In the genomic region with DNA sequence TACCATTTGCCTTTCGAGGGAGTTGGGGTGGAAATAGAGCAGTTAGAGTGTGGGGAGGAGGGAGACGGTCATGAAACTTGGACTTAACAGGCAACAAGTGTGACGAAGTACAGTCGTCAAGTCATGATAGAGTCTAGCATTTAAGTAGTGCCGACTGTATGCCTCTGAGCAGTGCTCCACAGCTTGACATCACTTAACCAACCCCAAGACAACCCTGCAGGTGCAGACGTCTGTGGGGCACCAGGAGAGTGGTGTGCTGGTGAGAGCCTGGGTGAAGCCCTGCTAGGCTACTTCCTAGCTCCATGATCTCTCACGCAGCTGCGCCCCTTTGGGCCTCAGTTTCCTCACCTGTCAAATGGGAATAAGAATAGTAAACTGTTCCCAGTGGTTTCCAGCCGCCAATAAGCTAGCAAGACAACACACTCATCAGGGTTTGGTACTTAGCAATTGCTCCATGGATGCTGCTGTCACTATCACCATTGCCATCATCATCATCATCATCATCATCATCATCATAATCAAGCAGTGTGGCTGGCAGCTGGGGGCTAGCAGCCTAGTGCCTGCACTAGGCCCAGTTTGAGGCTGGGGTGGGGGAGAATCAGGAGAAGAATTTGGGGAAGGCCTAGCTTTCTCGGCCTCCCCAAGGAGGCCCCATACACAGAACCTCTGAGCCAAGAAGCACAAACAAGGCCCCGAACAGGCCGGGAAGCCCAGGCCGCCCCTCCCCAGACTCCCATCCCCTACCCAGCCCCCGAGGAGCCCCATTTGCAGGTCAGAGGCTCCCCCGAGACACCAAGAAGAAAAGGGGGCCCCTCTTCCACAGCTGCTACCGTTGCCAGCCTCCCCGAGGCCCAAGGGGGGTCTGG, we compare ENCODE assay signal across 12 cellular contexts. TPM values are rescaled to one million over a fixed set of nuclear protein-coding genes. Genes with fewer than 3 reads are reported as not detected.
DNase-seq lines count a peak whose midpoint lies in the region; TF ChIP-seq lines count a peak whose summit lies in the region.
"Had no signal": no experiment of that assay in that cellular context is flagged by ENCODE, and none has a peak within 500 bp of the region (broad histone marks: within the 10 kb centered on the region; RNA-seq: fewer than 3 reads in every experiment).

No MANE protein-coding gene starts in this region.

- H3K4me3 ChIP-seq in esophagus muscularis mucosa: no peak overlapping the region
- no peak overlapping the region for H3K4me3 ChIP-seq in neuronal stem cell (ENCODE audit: low read length in 2 of 2)
- no peak overlapping the region for H3K4me3 ChIP-seq in tibial artery

- H3K4ac ChIP-seq in neuronal stem cell (ENCODE audit: low read length): no peak overlapping the region

- CTCF ChIA-PET in HEK293T (lab: Yijun Ruan, JAX): no interaction called here

- H2AK5ac ChIP-seq in neuronal stem cell (ENCODE audit: low read depth, low read length): no peak overlapping the region

- peaks cover 18% of the 10 kb centered on the region for H3K79me1 ChIP-seq in neuronal stem cell (ENCODE audit: low read depth, low read length)

- no peak overlapping the region for H2BK15ac ChIP-seq in neuronal stem cell (ENCODE audit: low read length)

- DNase-seq in esophagus muscularis mucosa (ENCODE audit: extremely low spot score) (no peak), neuronal stem cell (ENCODE audit: low spot score) (no peak), tibial artery (no peak), SK-N-DZ (ENCODE audit: low spot score) (no peak), NCI-H2029 treated with DMSO at 0.1 percent for 48 hours (lab: John Stamatoyannopoulos, UW) (no peak), HEK293T (ENCODE audit: extremely low spot score) (no peak)
- DNase-seq: NCI-H1048, NCI-H2227 treated with DMSO at 0.1 percent for 48 hours, NCI-H524 treated with DMSO at 0.1 percent for 48 hours, SIG-M5 had no signal

- no peak overlapping the region for H2BK12ac ChIP-seq in neuronal stem cell (ENCODE audit: low read length)

- H3K14ac ChIP-seq in neuronal stem cell (ENCODE audit: low read length): no peak overlapping the region

- H2BK5ac ChIP-seq in neuronal stem cell (ENCODE audit: low read length): peak overlapping the region; percentile 93

- no peak overlapping the region for H3K4me2 ChIP-seq in neuronal stem cell (ENCODE audit: insufficient read depth, low read length, poor library complexity, severe bottlenecking)

- WGBS in esophagus muscularis mucosa: 85% methylated on average over 9 of the region's 17 CpGs
- no CpG with 5 or more reads among the region's 17 CpGs for WGBS in neuronal stem cell (ENCODE audit: extremely low coverage in 2 of 2, insufficient read length in 2 of 2, insufficient replicate concordance in 1 of 2), 2 donors

- H2BK120ac ChIP-seq in neuronal stem cell (ENCODE audit: low read depth, low read length): no peak overlapping the region

- POLR2A ChIA-PET in HEK293T (lab: Yijun Ruan, JAX): no interaction called here

- no peak overlapping the region for H2AFZ ChIP-seq in neuronal stem cell (ENCODE audit: low read length)

- intact Hi-C loops in esophagus muscularis mucosa (cut with DNase I) (no loop called here), tibial artery (cut with DNase I; ENCODE audit: low total_unique reads) (no loop called here)

- no peak overlapping the region for H4K91ac ChIP-seq in neuronal stem cell (ENCODE audit: low read depth, low read length, poor library complexity)

- H3K23ac ChIP-seq in neuronal stem cell (ENCODE audit: low read depth, low read length, poor library complexity): no peak overlapping the region

- H3K36me3 ChIP-seq in esophagus muscularis mucosa (no peaks in the 10 kb centered on the region), neuronal stem cell (replicated peaks in 1 of 2; ENCODE audit: control insufficient read depth in 2 of 2, insufficient read depth in 2 of 2, low read length in 2 of 2) (peaks cover 6 to 77% of the 10 kb centered on the region in 2 donors), tibial artery (no peaks in the 10 kb centered on the region)

- TF ChIP-seq EP300 in esophagus muscularis mucosa (IDR thresholded peaks at IDR 0.05): no peak

- peaks cover 15 to 78% (median 53%) of the 10 kb centered on the region in 4 donors for H3K4me1 ChIP-seq in esophagus muscularis mucosa
- H3K4me1 ChIP-seq in neuronal stem cell (ENCODE audit: control insufficient read depth in 2 of 2, insufficient read depth in 1 of 2, low read depth in 1 of 2, low read length in 2 of 2): peaks cover 27 to 32% of the 10 kb centered on the region in 2 donors
- H3K4me1 ChIP-seq in tibial artery: peaks cover 0 to 90% (median 28%) of the 10 kb centered on the region in 4 donors

- H3K9ac ChIP-seq in neuronal stem cell (ENCODE audit: low read depth, low read length, poor library complexity): no peak overlapping the region

- no peak overlapping the region for H4K8ac ChIP-seq in neuronal stem cell (ENCODE audit: low read depth, low read length)

- no peaks in the 10 kb centered on the region for H3K9me3 ChIP-seq in esophagus muscularis mucosa
- H3K9me3 ChIP-seq in neuronal stem cell (replicated peaks in 1 of 2; ENCODE audit: control insufficient read depth in 2 of 2, insufficient read depth in 1 of 2, low read depth in 1 of 2, low read length in 2 of 2): no peaks in the 10 kb centered on the region
- no peaks in the 10 kb centered on the region for H3K9me3 ChIP-seq in tibial artery

- H3K27me3 ChIP-seq in esophagus muscularis mucosa (no peaks in the 10 kb centered on the region), neuronal stem cell (ENCODE audit: control insufficient read depth in 3 of 3, insufficient read depth in 3 of 3, low read depth in 1 of 3, low read length in 3 of 3) (no peaks in the 10 kb centered on the region), tibial artery (no peaks in the 10 kb centered on the region)

- peak overlapping the region; percentile 77 for H3K18ac ChIP-seq in neuronal stem cell (ENCODE audit: low read length)

- H3K27ac ChIP-seq in angular gyrus (ENCODE audit: low read depth, low read length) (peak overlapping the region; percentile 55), esophagus muscularis mucosa (replicated peaks in 1 of 4) (peak overlapping the region; percentile 41 to 92 (median 56)), neuronal stem cell (replicated peaks; ENCODE audit: low read length) (no peak overlapping the region), tibial artery (peak overlapping the region; percentile 9 to 94)
- H3K27ac ChIP-seq: C4-2B had no signal

- TF ChIP-seq CTCF in esophagus muscularis mucosa (IDR thresholded peaks at IDR 0.05): no peak
- TF ChIP-seq CTCF in tibial artery (IDR thresholded peaks at IDR 0.05): no peak

- TF ChIP-seq POLR2A in esophagus muscularis mucosa (IDR thresholded peaks at IDR 0.05; ENCODE audit: low read depth): no peak

TF ChIP-seq in HEK293T, 16 proteins besides CTCF, POLR2A, EP300 and RAD21:
- no peak for TF ChIP-seq ZNF384 (IDR thresholded peaks at IDR 0.05)
- TF ChIP-seq L3MBTL2 (conservative IDR thresholded peaks at IDR 0.05): no peak
- no peak for TF ChIP-seq CTBP1 (IDR thresholded peaks at IDR 0.05; ENCODE audit: borderline replicate concordance)
- TF ChIP-seq HDGF (IDR thresholded peaks at IDR 0.05; ENCODE audit: borderline replicate concordance): no peak
- TF ChIP-seq ARNT (IDR thresholded peaks at IDR 0.05): no peak
- no peak for TF ChIP-seq FOXA1 (IDR thresholded peaks at IDR 0.05)
- no peak for TF ChIP-seq SP1 (IDR thresholded peaks at IDR 0.05)
- no peak for TF ChIP-seq SUZ12 (IDR thresholded peaks at IDR 0.05)
- TF ChIP-seq FOXM1 (IDR thresholded peaks at IDR 0.05; ENCODE audit: borderline replicate concordance): no peak
- no peak for TF ChIP-seq FOXK2 (IDR thresholded peaks at IDR 0.05)
- no peak for TF ChIP-seq TARDBP (IDR thresholded peaks at IDR 0.05)
- TF ChIP-seq BHLHE40 (IDR thresholded peaks at IDR 0.05; ENCODE audit: borderline replicate concordance): no peak
- no peak for TF ChIP-seq NFRKB (IDR thresholded peaks at IDR 0.05)
- no peak for TF ChIP-seq LEF1 (IDR thresholded peaks at IDR 0.05; ENCODE audit: borderline replicate concordance)
- TF ChIP-seq ELF4 (IDR thresholded peaks at IDR 0.05): no peak
- TF ChIP-seq, protein P1, sequence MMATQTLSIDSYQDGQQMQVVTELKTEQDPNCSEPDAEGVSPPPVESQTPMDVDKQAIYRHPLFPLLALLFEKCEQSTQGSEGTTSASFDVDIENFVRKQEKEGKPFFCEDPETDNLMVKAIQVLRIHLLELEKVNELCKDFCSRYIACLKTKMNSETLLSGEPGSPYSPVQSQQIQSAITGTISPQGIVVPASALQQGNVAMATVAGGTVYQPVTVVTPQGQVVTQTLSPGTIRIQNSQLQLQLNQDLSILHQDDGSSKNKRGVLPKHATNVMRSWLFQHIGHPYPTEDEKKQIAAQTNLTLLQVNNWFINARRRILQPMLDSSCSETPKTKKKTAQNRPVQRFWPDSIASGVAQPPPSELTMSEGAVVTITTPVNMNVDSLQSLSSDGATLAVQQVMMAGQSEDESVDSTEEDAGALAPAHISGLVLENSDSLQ (IDR thresholded peaks at IDR 0.05): no peak

RNA-seq across cellular contexts. Expression of gene MN1, which starts 29.0 kb away (rescaled TPM):
- total RNA-seq in esophagus muscularis mucosa: 10 to 100 TPM; 16.2 to 47.3 (median 29.0) TPM
- 18.7 TPM for polyA plus RNA-seq in neuronal stem cell (2013, experiment 1 of 2)
- polyA plus RNA-seq in neuronal stem cell (2013, experiment 2 of 2): 21.3 TPM
- polyA plus RNA-seq in SK-N-DZ (2014; cell fraction: cytosol; rRNA removed): not detected in 2 replicates
- polyA plus RNA-seq in SK-N-DZ (2014; cell fraction: nucleus; rRNA removed): 0.01 TPM in 1 of 2 replicates, not detected in the other
